In genomic region chr20:53957421-53958172, GRCh38 we compare ENCODE assay signal across 12 cellular contexts.
DNase-seq lines count a peak whose midpoint lies in the region; ATAC-seq and TF ChIP-seq lines count a peak whose summit lies in the region.
"Had no signal": no experiment of that assay in that cellular context is flagged by ENCODE, and none has a peak within 500 bp of the region (broad histone marks: within the 10 kb centered on the region; RNA-seq: fewer than 3 reads in every experiment).

No MANE protein-coding gene starts in this region.

- H3K4me1 Mint-ChIP-seq in chondrocyte (ENCODE audit: low read depth) (peaks cover 22% of the 10 kb centered on the region), progenitor cell of endocrine pancreas (ENCODE audit: low read depth) (no peaks in the 10 kb centered on the region)

- H3F3A ChIP-seq in Loucy (ENCODE audit: low read depth): no peaks in the 10 kb centered on the region

- peaks cover 3% of the 10 kb centered on the region for H3K4me1 ChIP-seq in Loucy (ENCODE audit: insufficient read depth, low read length, poor library complexity, severe bottlenecking)
- peaks cover 34% of the 10 kb centered on the region for H3K4me1 ChIP-seq in osteoblast (ENCODE audit: insufficient read depth, low read length)
- H3K4me1 ChIP-seq: esophagus squamous epithelium, tibial artery had no signal

- TF ChIP-seq CTCF in Loucy (conservative IDR thresholded peaks at IDR 0.05; ENCODE audit: low read length) (peak; percentile 64), chondrocyte (IDR thresholded peaks at IDR 0.05) (peak; percentile 39), osteoblast (IDR thresholded peaks at IDR 0.05; ENCODE audit: extremely low read depth, low read depth, low read length) (peak; percentile 55), progenitor cell of endocrine pancreas (IDR thresholded peaks at IDR 0.05; ENCODE audit: unreplicated experiment) (no peak)

- H3K4me2 ChIP-seq in Loucy (ENCODE audit: low read depth, low read length, poor library complexity, severe bottlenecking) (no peak overlapping the region), osteoblast (ENCODE audit: insufficient read depth, low read length) (no peak overlapping the region)

- H3K9me3 ChIP-seq in Loucy (ENCODE audit: insufficient read depth, low read depth, low read length) (peaks cover 7% of the 10 kb centered on the region; the same call in 1 of the 2 replicates), osteoblast (ENCODE audit: low read depth, low read length) (no peaks in the 10 kb centered on the region)
- H3K9me3 ChIP-seq: esophagus squamous epithelium, tibial artery had no signal

- H3K27ac Mint-ChIP-seq in chondrocyte (ENCODE audit: unreplicated experiment): no peak overlapping the region
- no peak overlapping the region for H3K27ac Mint-ChIP-seq in progenitor cell of endocrine pancreas

- ATAC-seq in GM19351 (IDR thresholded peaks at IDR 0.05; ENCODE audit: unreplicated experiment): no peak

- H3K36me3 ChIP-seq in Loucy (ENCODE audit: insufficient read depth, low read length): no peaks in the 10 kb centered on the region
- no peaks in the 10 kb centered on the region for H3K36me3 ChIP-seq in osteoblast (ENCODE audit: insufficient read depth, low read length)
- H3K36me3 ChIP-seq: esophagus squamous epithelium, spleen, tibial artery had no signal

- DNase-seq in GM04503 (ENCODE audit: low read depth) (peak; percentile 62), chondrocyte (ENCODE audit: low spot score) (no peak), osteoblast (ENCODE audit: insufficient read length, low spot score, missing footprints) (no peak), NCI-H446 treated with DMSO at 0.1 percent for 48 hours (lab: John Stamatoyannopoulos, UW) (no peak), progenitor cell of endocrine pancreas (ENCODE audit: low spot score, unreplicated experiment) (no peak)
- DNase-seq: central memory CD4-positive, alpha-beta T cell; esophagus squamous epithelium; spleen; tibial artery had no signal

- H2AFZ ChIP-seq in Loucy (ENCODE audit: low read length) (no peak overlapping the region), osteoblast (ENCODE audit: low read length) (no peak overlapping the region)

- no peaks in the 10 kb centered on the region for H3K27me3 ChIP-seq in Loucy (ENCODE audit: insufficient read depth, low read length, poor library complexity, severe bottlenecking)
- H3K27me3 ChIP-seq in osteoblast (ENCODE audit: insufficient read depth, low read length): no peaks in the 10 kb centered on the region
- H3K27me3 ChIP-seq: spleen had no signal

- H3K4me3 Mint-ChIP-seq in chondrocyte (ENCODE audit: unreplicated experiment) (no peak overlapping the region), progenitor cell of endocrine pancreas (ENCODE audit: low read depth) (no peak overlapping the region)
- H3K4me3 Mint-ChIP-seq: neural crest cell had no signal

- no peaks in the 10 kb centered on the region for H3K9me2 ChIP-seq in Loucy (replicated peaks; ENCODE audit: low read depth, low read length)

- H3K27me3 Mint-ChIP-seq in chondrocyte (ENCODE audit: low read depth) (peaks cover 2% of the 10 kb centered on the region), progenitor cell of endocrine pancreas (peaks cover 5% of the 10 kb centered on the region)

- peak overlapping the region; percentile 55 for H3K27ac ChIP-seq in osteoblast (ENCODE audit: low read depth, low read length)
- H3K27ac ChIP-seq: esophagus squamous epithelium, spleen, tibial artery had no signal

- H3K9me3 Mint-ChIP-seq in chondrocyte (ENCODE audit: low read depth): peaks cover 2% of the 10 kb centered on the region
- peaks cover 3% of the 10 kb centered on the region for H3K9me3 Mint-ChIP-seq in progenitor cell of endocrine pancreas (ENCODE audit: low read depth)

- H3K79me2 ChIP-seq in Loucy (ENCODE audit: insufficient read depth, low read length): no peaks in the 10 kb centered on the region
- H3K79me2 ChIP-seq in osteoblast (ENCODE audit: insufficient read depth, low read length): no peaks in the 10 kb centered on the region

- H3K36me3 Mint-ChIP-seq in chondrocyte (ENCODE audit: low read depth) (peaks cover 2% of the 10 kb centered on the region), progenitor cell of endocrine pancreas (ENCODE audit: insufficient read depth) (peaks cover 2% of the 10 kb centered on the region)

- no peaks in the 10 kb centered on the region for H4K20me1 ChIP-seq in Loucy (ENCODE audit: insufficient read depth, low read length, poor library complexity, severe bottlenecking)
- no peaks in the 10 kb centered on the region for H4K20me1 ChIP-seq in osteoblast (ENCODE audit: insufficient read depth, low read length)

- no peak overlapping the region for H3K4me3 ChIP-seq in Loucy (ENCODE audit: low read length, poor library complexity, severe bottlenecking)
- no peak overlapping the region for H3K4me3 ChIP-seq in osteoblast (ENCODE audit: insufficient read depth, low read length)
- H3K4me3 ChIP-seq: esophagus squamous epithelium, spleen, tibial artery had no signal

- no peak overlapping the region for H3K9ac ChIP-seq in Loucy (ENCODE audit: low read depth, low read length, poor library complexity, severe bottlenecking)
